ENCODE assay signal across 12 cellular contexts in genomic region chr20:8082999-8083398, GRCh38. TPM values are rescaled to one million over a fixed set of nuclear protein-coding genes. Genes with fewer than 3 reads are reported as not detected.
A peak's percentile ranks its signal among the peaks of the same experiment; 100 is the strongest.
DNase-seq lines count a peak whose midpoint lies in the region; ATAC-seq, FAIRE-seq and TF ChIP-seq lines count a peak whose summit lies in the region.
"Had no signal": no experiment of that assay in that cellular context is flagged by ENCODE, and none has a peak within 500 bp of the region (broad histone marks: within the 10 kb centered on the region; RNA-seq: fewer than 3 reads in every experiment).

No MANE protein-coding gene starts in this region.

- ATAC-seq in mucosa of descending colon (peak; percentile 9), HG03175 (IDR thresholded peaks at IDR 0.05; ENCODE audit: unreplicated experiment) (no peak), HG03460 (IDR thresholded peaks at IDR 0.05; ENCODE audit: unreplicated experiment) (no peak)
- ATAC-seq: body of pancreas had no signal

- H3K27me3 ChIP-seq in WERI-Rb-1 (ENCODE audit: insufficient read depth, low read depth, severe bottlenecking): no peaks in the 10 kb centered on the region
- H3K27me3 ChIP-seq: body of pancreas had no signal

- DNase-seq in DMS153 treated with DMSO at 0.1 percent for 48 hours (lab: John Stamatoyannopoulos, UW; ENCODE audit: unreplicated experiment) (peak; percentile 76), NCI-H1092 (lab: John Stamatoyannopoulos, UW) (peak; percentile 63), WERI-Rb-1 (peak; percentile 10), mucosa of descending colon (no peak), urothelium cell line (ENCODE audit: low spot score) (no peak), CD14-positive monocyte (ENCODE audit: low spot score) (no peak)
- DNase-seq: activated T-cell treated with anti-CD3 and anti-CD28 coated beads, Interleukin-2, amount 50 U/mL, for 1 hour; body of pancreas had no signal

- no peak for FAIRE-seq in urothelium cell line (lab: Jason Lieb, UNC)

- H3K36me3 Mint-ChIP-seq in CD14-positive monocyte: no peaks in the 10 kb centered on the region

- H3K27ac ChIP-seq in WERI-Rb-1: no peak overlapping the region
- H3K27ac ChIP-seq: body of pancreas, RWPE1 had no signal

- H3K4me1 Mint-ChIP-seq in CD14-positive monocyte: peaks cover 6% of the 10 kb centered on the region
- H3K4me1 Mint-ChIP-seq: neural crest cell had no signal

- no peaks in the 10 kb centered on the region for H3K27me3 Mint-ChIP-seq in CD14-positive monocyte (ENCODE audit: low read depth in 3 of 3)

- H3K9me3 Mint-ChIP-seq in CD14-positive monocyte: no peaks in the 10 kb centered on the region
- H3K9me3 Mint-ChIP-seq: neural crest cell had no signal

- H3K36me3 ChIP-seq in WERI-Rb-1 (no peaks in the 10 kb centered on the region), mucosa of descending colon (ENCODE audit: low read depth) (no peaks in the 10 kb centered on the region)

- H3K4me1 ChIP-seq in mucosa of descending colon (ENCODE audit: low read depth): no peaks in the 10 kb centered on the region
- H3K4me1 ChIP-seq: body of pancreas had no signal

- H3K4me3 ChIP-seq in WERI-Rb-1 (ENCODE audit: low read depth, low read length): no peak overlapping the region
- no peak overlapping the region for H3K4me3 ChIP-seq in mucosa of descending colon
- H3K4me3 ChIP-seq: body of pancreas had no signal

- H3K9me3 ChIP-seq in WERI-Rb-1 (ENCODE audit: severe bottlenecking): no peaks in the 10 kb centered on the region
- no peaks in the 10 kb centered on the region for H3K9me3 ChIP-seq in mucosa of descending colon
- H3K9me3 ChIP-seq: body of pancreas had no signal

- TF ChIP-seq CTCF in WERI-Rb-1 (IDR thresholded peaks at IDR 0.05; ENCODE audit: low read depth, low read length) (no peak), mucosa of descending colon (IDR thresholded peaks at IDR 0.05) (no peak), CD14-positive monocyte (IDR thresholded peaks at IDR 0.05) (no peak)

- no peak overlapping the region for H3K27ac Mint-ChIP-seq in CD14-positive monocyte

- intact Hi-C loops in mucosa of descending colon (cut with DNase I, micrococcal nuclease) (no loop called here), CD14-positive monocyte (cut with micrococcal nuclease) (no loop called here)

- H3K4me3 Mint-ChIP-seq in CD14-positive monocyte: no peak overlapping the region
- H3K4me3 Mint-ChIP-seq: neural crest cell had no signal

RNA-seq across cellular contexts. Expression of gene PLCB1, which starts 49.1 kb away (rescaled TPM):
- 10 to 100 TPM in 1 of 3 donors, 1 to 10 TPM in 2; 7.2 to 50.7 (median 8.8) TPM for total RNA-seq in mucosa of descending colon
- 10 to 100 TPM in 1 of 2 donors, 1 to 10 TPM in 1; 8.6 to 13.2 TPM for polyA plus RNA-seq in CD14-positive monocyte

Comparison
In these comparisons a context has a peak if more than half of its experiments do, and no peak if none do; other contexts are left out.
1. DNase-seq: peak in DMS153 treated with DMSO at 0.1 percent for 48 hours (single experiment), NCI-H1092 (single experiment) and WERI-Rb-1 (single experiment); none in mucosa of descending colon (0 of 3), urothelium cell line (single experiment) and CD14-positive monocyte (single experiment).